8 cellular contexts compared by ENCODE assay signal in genomic region chr11:75577198-75577597, GRCh38. TPM values are rescaled to one million over a fixed set of nuclear protein-coding genes. Genes with fewer than 3 reads are reported as not detected.
DNase-seq lines count a peak whose midpoint lies in the region; ATAC-seq and TF ChIP-seq lines count a peak whose summit lies in the region.

No MANE protein-coding gene starts in this region.

- H3K4me1 ChIP-seq in mammary epithelial cell (ENCODE audit: insufficient read depth, low read length): no peaks in the 10 kb centered on the region
- H3K4me1 ChIP-seq in upper lobe of right lung: peaks cover 18% of the 10 kb centered on the region

- H3K9ac ChIP-seq in mammary epithelial cell (ENCODE audit: insufficient read depth, low read length): no peak overlapping the region

- no peaks in the 10 kb centered on the region for H4K20me1 ChIP-seq in mammary epithelial cell (ENCODE audit: insufficient read depth, low read length)

- dilution Hi-C loops in mammary epithelial cell (cut with HindIII; ENCODE audit: low sequenced_read_pairs): no loop called here

- DNase-seq in NCI-H748 (lab: John Stamatoyannopoulos, UW; ENCODE audit: unreplicated experiment) (peak; percentile 23), NCI-H748 treated with DMSO at 0.1 percent for 48 hours (lab: John Stamatoyannopoulos, UW) (no peak), T-helper 9 cell (peak; percentile 71), mammary epithelial cell (no peak), midbrain (lab: John Stamatoyannopoulos, UW) (peak; percentile 16), upper lobe of right lung (peak; percentile 75), ecto neural progenitor cell (ENCODE audit: low spot score) (no peak)

- TF ChIP-seq CTCF in mammary epithelial cell (conservative IDR thresholded peaks at IDR 0.05 in 1 of 2, IDR thresholded peaks at IDR 0.05 in 1 of 2; ENCODE audit: extremely low read depth in 1 of 2, insufficient read depth in 1 of 2, low read depth in 1 of 2, low read length in 2 of 2) (peak; percentile 50 to 57), upper lobe of right lung (IDR thresholded peaks at IDR 0.05) (peak; percentile 63)

- no TSS peak for BruUV-seq in mammary epithelial cell (replicated peaks; lab: Mats Ljungman, UMichigan)

- H3K27me3 ChIP-seq in mammary epithelial cell (ENCODE audit: insufficient read depth, low read length) (no peaks in the 10 kb centered on the region), upper lobe of right lung (no peaks in the 10 kb centered on the region)

- H3K36me3 ChIP-seq in mammary epithelial cell (ENCODE audit: insufficient read depth, low read length) (peaks cover 2% of the 10 kb centered on the region), upper lobe of right lung (peaks cover 14% of the 10 kb centered on the region)

- H3K4me3 ChIP-seq in mammary epithelial cell (replicated peaks in 1 of 3; ENCODE audit: insufficient read depth in 1 of 3, low read depth in 2 of 3, low read length in 3 of 3): no peak overlapping the region
- no peak overlapping the region for H3K4me3 ChIP-seq in upper lobe of right lung

- intact Hi-C loops in mammary epithelial cell (cut with micrococcal nuclease) (loop anchor here (1.0 kb wide), 1 partner anchor 30 kb away; no protein-coding TSS in a partner anchor), upper lobe of right lung (cut with DNase I) (no loop called here)

- H3K9me3 ChIP-seq in mammary epithelial cell (replicated peaks; ENCODE audit: insufficient read depth, low read length) (no peaks in the 10 kb centered on the region), upper lobe of right lung (no peaks in the 10 kb centered on the region)

- peak; percentile 67 for ATAC-seq in upper lobe of right lung
- ATAC-seq in HG02870 (IDR thresholded peaks at IDR 0.05; ENCODE audit: unreplicated experiment): no peak

- H2AFZ ChIP-seq in mammary epithelial cell (ENCODE audit: low read depth, low read length): no peak overlapping the region

- WGBS in mammary epithelial cell (ENCODE audit: low coverage, missing lambda C conversion rate): 28% methylated on average over 3 of the region's 11 CpGs

- H3K27ac ChIP-seq in mammary epithelial cell (ENCODE audit: insufficient read depth, low read depth, low read length): no peak overlapping the region
- peak overlapping the region; percentile 70 for H3K27ac ChIP-seq in upper lobe of right lung

- in situ Hi-C loops in mammary epithelial cell (cut with MboI; ENCODE audit: low sequenced_read_pairs in 2 of 2): no loop called here

- CTCF ChIA-PET in mammary epithelial cell (lab: Charles Lee; ENCODE audit: low non-redundant PET): no interaction called here

- no peak overlapping the region for H3K4me2 ChIP-seq in mammary epithelial cell (ENCODE audit: insufficient read depth, low read depth, low read length)

- no peaks in the 10 kb centered on the region for H3K79me2 ChIP-seq in mammary epithelial cell (ENCODE audit: insufficient read depth, low read length)

RNA-seq across cellular contexts. Expression of gene SERPINH1, which starts 15.1 kb away (rescaled TPM):
- total RNA-seq in mammary epithelial cell (100 to 1,000 TPM in 1 of 2 donors, 10 to 100 TPM in 1; 32.5 to 519 TPM), upper lobe of right lung (152 TPM)
- polyA plus RNA-seq in mammary epithelial cell: 136 TPM
- polyA minus RNA-seq in mammary epithelial cell: 118 TPM

RNA-seq across cellular contexts. Expression of gene GDPD5, which starts 51.5 kb away (rescaled TPM):
- total RNA-seq in mammary epithelial cell (10 to 100 TPM in 1 of 2 donors, 1 to 10 TPM in 1; 9.5 to 13.3 TPM), upper lobe of right lung (19.3 TPM)
- polyA plus RNA-seq in mammary epithelial cell: 4.4 TPM
- 5.9 TPM for polyA minus RNA-seq in mammary epithelial cell

Comparison
In these comparisons a context has a peak if more than half of its experiments do, and no peak if none do; other contexts are left out.
1. DNase-seq: peak in NCI-H748 (single experiment), T-helper 9 cell (single experiment), midbrain (single experiment) and upper lobe of right lung (single experiment); none in NCI-H748 treated with DMSO at 0.1 percent for 48 hours (single experiment), mammary epithelial cell (single experiment) and ecto neural progenitor cell (single experiment).